In genomic region chr9:96061293-96061987, GRCh38 we compare ENCODE assay signal across 8 cellular contexts.
DNase-seq lines count a peak whose midpoint lies in the region; ATAC-seq and TF ChIP-seq lines count a peak whose summit lies in the region.

No MANE protein-coding gene starts in this region.

- H3K9me3 ChIP-seq in osteoblast (ENCODE audit: low read depth, low read length), result no peaks in the 10 kb centered on the region

- H3K36me3 ChIP-seq in osteoblast (ENCODE audit: insufficient read depth, low read length), result no peaks in the 10 kb centered on the region

- no peak overlapping the region for H3K4me2 ChIP-seq in osteoblast (ENCODE audit: insufficient read depth, low read length)

- no peaks in the 10 kb centered on the region for H3K79me2 ChIP-seq in osteoblast (ENCODE audit: insufficient read depth, low read length)

- DNase-seq in DMS53 (lab: John Stamatoyannopoulos, UW) (peak; percentile 29), DMS53 treated with DMSO at 0.1 percent for 48 hours (lab: John Stamatoyannopoulos, UW; ENCODE audit: unreplicated experiment) (no peak), NCI-H748 treated with DMSO at 0.1 percent for 48 hours (lab: John Stamatoyannopoulos, UW) (peak; percentile 22), activated T-cell treated with anti-CD3 and anti-CD28 coated beads for 48 hours (ENCODE audit: low read depth) (peak; percentile 25), fibroblast of pulmonary artery (ENCODE audit: low read depth) (peak; percentile 65), osteoblast (ENCODE audit: insufficient read length, low spot score, missing footprints) (peak; percentile 86)

- ATAC-seq in HG03520 (IDR thresholded peaks at IDR 0.05; ENCODE audit: unreplicated experiment) (no peak), GM21619 (IDR thresholded peaks at IDR 0.05; ENCODE audit: unreplicated experiment) (no peak)

- peaks cover under 1% of the 10 kb centered on the region for H3K27me3 ChIP-seq in osteoblast (ENCODE audit: insufficient read depth, low read length)

- TF ChIP-seq CTCF in fibroblast of pulmonary artery (IDR thresholded peaks at IDR 0.05; ENCODE audit: low read length, missing control alignments), result peak; percentile 66
- TF ChIP-seq CTCF in osteoblast (IDR thresholded peaks at IDR 0.05; ENCODE audit: extremely low read depth, low read depth, low read length), result peak; percentile 58

- H3K4me1 ChIP-seq in osteoblast (ENCODE audit: insufficient read depth, low read length), result peaks cover 4% of the 10 kb centered on the region

- H4K20me1 ChIP-seq in osteoblast (ENCODE audit: insufficient read depth, low read length), result peaks cover 2% of the 10 kb centered on the region

- H3K4me3 ChIP-seq in fibroblast of pulmonary artery (replicated peaks; ENCODE audit: low read depth, low read length) (no peak overlapping the region), osteoblast (ENCODE audit: insufficient read depth, low read length) (no peak overlapping the region)

- H2AFZ ChIP-seq in osteoblast (ENCODE audit: low read length), result no peak overlapping the region

- H3K27ac ChIP-seq in osteoblast (ENCODE audit: low read depth, low read length), result no peak overlapping the region
